ENCODE assay signal across 14 cellular contexts in the genomic region with DNA sequence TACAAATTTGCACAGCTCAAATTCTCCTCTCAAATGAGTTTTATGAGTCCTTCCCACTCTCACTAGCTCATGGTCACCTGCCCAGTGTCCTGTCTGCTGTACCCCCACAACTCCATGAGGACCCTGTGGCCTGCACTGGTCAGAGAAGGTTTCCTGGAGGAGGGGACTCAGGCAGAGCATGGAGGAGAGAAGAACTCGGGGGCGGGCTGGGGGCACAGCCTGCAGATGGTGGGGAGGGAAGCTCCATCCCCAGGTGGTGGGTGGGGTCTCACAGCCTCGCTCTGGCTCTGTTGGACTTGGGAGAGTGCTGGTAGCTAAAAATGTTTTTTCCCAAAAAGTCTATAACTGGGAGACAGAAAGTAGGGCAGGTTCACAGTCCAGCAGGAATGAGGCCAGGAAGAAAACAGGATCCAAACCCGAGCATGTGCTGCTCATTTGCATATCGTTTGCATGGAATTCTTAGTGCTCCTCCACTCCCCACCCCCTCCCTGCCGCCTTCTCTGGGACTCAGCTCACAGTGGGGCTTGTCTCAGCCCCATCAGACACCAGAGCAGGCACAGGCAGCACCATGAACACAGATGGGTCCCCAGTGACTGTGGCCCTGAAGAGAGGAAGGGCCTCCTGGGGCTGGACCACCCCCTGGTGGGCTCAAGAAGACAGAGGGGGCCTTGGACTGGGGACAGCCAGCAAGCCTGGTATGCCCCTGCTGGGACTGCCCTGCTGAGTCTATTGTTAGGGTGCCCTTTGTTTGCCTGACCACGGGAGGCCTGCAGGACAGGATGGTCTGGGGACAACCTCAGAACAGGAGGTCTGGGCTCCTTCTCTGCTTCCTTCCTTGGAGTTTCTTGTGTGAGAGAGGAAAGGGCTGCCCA.
"Had no signal": no experiment of that assay in that cellular context is flagged by ENCODE, and none has a peak within 500 bp of the region (broad histone marks: within the 10 kb centered on the region; RNA-seq: fewer than 3 reads in every experiment).

No MANE protein-coding gene starts in this region.

- H3K9me3 ChIP-seq: ascending aorta, breast epithelium, gastroesophageal sphincter, neutrophil, transverse colon had no signal

- H3K27ac Mint-ChIP-seq: activated naive CD4-positive, alpha-beta T cell treated with anti-CD3 and anti-CD28 coated beads for 36 hours; activated T-helper 17 cell treated with anti-CD3 and anti-CD28 coated beads, Interleukin-2, amount 50 U/mL, for 72 hours; naive thymus-derived CD8-positive, alpha-beta T cell had no signal

- H3K4me3 ChIP-seq: ascending aorta, breast epithelium, gastroesophageal sphincter, lung, transverse colon had no signal

- H3K36me3 Mint-ChIP-seq: naive thymus-derived CD8-positive, alpha-beta T cell had no signal

- H3K9me3 Mint-ChIP-seq: activated naive CD4-positive, alpha-beta T cell treated with anti-CD3 and anti-CD28 coated beads for 36 hours; activated T-helper 17 cell treated with anti-CD3 and anti-CD28 coated beads, Interleukin-2, amount 50 U/mL, for 72 hours; naive thymus-derived CD8-positive, alpha-beta T cell had no signal

- H3K36me3 ChIP-seq: ascending aorta, breast epithelium, gastroesophageal sphincter, neutrophil, transverse colon had no signal

- H3K27me3 ChIP-seq: ascending aorta, transverse colon had no signal

- H3K27ac ChIP-seq: ascending aorta, breast epithelium, gastroesophageal sphincter, neutrophil, transverse colon, VCaP had no signal

- H3K4me3 Mint-ChIP-seq: activated naive CD4-positive, alpha-beta T cell treated with anti-CD3 and anti-CD28 coated beads for 36 hours; activated T-helper 17 cell treated with anti-CD3 and anti-CD28 coated beads, Interleukin-2, amount 50 U/mL, for 72 hours had no signal

- H3K4me1 ChIP-seq: ascending aorta, breast epithelium, gastroesophageal sphincter, transverse colon had no signal

- H3K4me1 Mint-ChIP-seq: naive thymus-derived CD8-positive, alpha-beta T cell had no signal

- ATAC-seq: activated T-helper 17 cell treated with anti-CD3 and anti-CD28 coated beads, Interleukin-2, amount 50 U/mL, for 72 hours; gastroesophageal sphincter; naive thymus-derived CD8-positive, alpha-beta T cell had no signal

- DNase-seq: activated CD4-positive, alpha-beta T cell treated with anti-CD3 and anti-CD28 coated beads, Interleukin-2, amount 50 U/mL, for 48 hours; activated naive CD4-positive, alpha-beta T cell treated with anti-CD3 and anti-CD28 coated beads for 36 hours; dermis blood vessel endothelial cell; naive thymus-derived CD8-positive, alpha-beta T cell; retina; stimulated activated naive CD4-positive, alpha-beta T cell; transverse colon had no signal
